ENCODE assay signal across 18 cellular contexts in genomic region chr10:111972109-111972508, GRCh38.
"Had no signal": no experiment of that assay in that cellular context is flagged by ENCODE, and none has a peak within 500 bp of the region (broad histone marks: within the 10 kb centered on the region; RNA-seq: fewer than 3 reads in every experiment).

No MANE protein-coding gene starts in this region.

- H3K27ac Mint-ChIP-seq: activated CD4-positive, alpha-beta memory T cell treated with anti-CD3 and anti-CD28 coated beads, Interleukin-2, amount 10 ng/mL, durations not matched to agents 7 days and 5 days; activated CD4-positive, alpha-beta T cell treated with anti-CD3 and anti-CD28 coated beads, Interleukin-2, amount 10 ng/mL, durations not matched to agents 24 days and 14 days; activated naive CD4-positive, alpha-beta T cell treated with anti-CD3 and anti-CD28 coated beads, Interleukin-2, amount 10 ng/mL, durations not matched to agents 7 days and 5 days; immature natural killer cell; naive thymus-derived CD8-positive, alpha-beta T cell; neural progenitor cell; T-helper 2 cell treated with Interferon-gamma antibody and Interleukin-4, amounts not matched to agents 5 μg/mL and 100 μg/mL, for 36 hours had no signal

- H3K27me3 Mint-ChIP-seq: activated CD4-positive, alpha-beta memory T cell treated with anti-CD3 and anti-CD28 coated beads, Interleukin-2, amount 10 ng/mL, durations not matched to agents 7 days and 5 days; activated CD4-positive, alpha-beta T cell treated with anti-CD3 and anti-CD28 coated beads, Interleukin-2, amount 10 ng/mL, durations not matched to agents 24 days and 14 days; activated naive CD4-positive, alpha-beta T cell treated with anti-CD3 and anti-CD28 coated beads, Interleukin-2, amount 10 ng/mL, durations not matched to agents 7 days and 5 days had no signal

- DNase-seq: activated CD4-positive, alpha-beta memory T cell treated with anti-CD3 and anti-CD28 coated beads, Interleukin-2, amount 10 ng/mL, durations not matched to agents 7 days and 5 days; activated CD4-positive, alpha-beta T cell treated with anti-CD3 and anti-CD28 coated beads, Interleukin-2, amount 10 ng/mL, durations not matched to agents 24 days and 14 days; activated effector memory CD4-positive, alpha-beta T cell treated with anti-CD3 and anti-CD28 coated beads, Interleukin-2, amount 50 U/mL, for 16 hours; activated naive CD4-positive, alpha-beta T cell treated with anti-CD3 and anti-CD28 coated beads, Interleukin-2, amount 10 ng/mL, durations not matched to agents 7 days and 5 days; activated T-cell treated with anti-CD3 and anti-CD28 coated beads for 4 hours; body of pancreas; cortex of kidney; glutamatergic neuron; immature natural killer cell; lower lobe of right lung; naive thymus-derived CD8-positive, alpha-beta T cell; retina; spleen; stimulated activated CD4-positive, alpha-beta T cell treated with anti-CD3 and anti-CD28 coated beads, Interleukin-4, amount 100 ng/mL, for 1 hour; stimulated activated naive CD4-positive, alpha-beta T cell; upper lobe of left lung had no signal

- H3K4me3 Mint-ChIP-seq: activated CD4-positive, alpha-beta memory T cell treated with anti-CD3 and anti-CD28 coated beads, Interleukin-2, amount 10 ng/mL, durations not matched to agents 7 days and 5 days; activated CD4-positive, alpha-beta T cell treated with anti-CD3 and anti-CD28 coated beads, Interleukin-2, amount 10 ng/mL, durations not matched to agents 24 days and 14 days; activated naive CD4-positive, alpha-beta T cell treated with anti-CD3 and anti-CD28 coated beads, Interleukin-2, amount 10 ng/mL, durations not matched to agents 7 days and 5 days; immature natural killer cell; naive thymus-derived CD8-positive, alpha-beta T cell; neural progenitor cell; T-helper 2 cell treated with Interferon-gamma antibody and Interleukin-4, amounts not matched to agents 5 μg/mL and 100 μg/mL, for 36 hours had no signal

- H3K36me3 Mint-ChIP-seq: activated naive CD4-positive, alpha-beta T cell treated with anti-CD3 and anti-CD28 coated beads, Interleukin-2, amount 10 ng/mL, durations not matched to agents 7 days and 5 days; immature natural killer cell; neural progenitor cell had no signal

- H3K9me3 Mint-ChIP-seq: activated CD4-positive, alpha-beta memory T cell treated with anti-CD3 and anti-CD28 coated beads, Interleukin-2, amount 10 ng/mL, durations not matched to agents 7 days and 5 days; activated CD4-positive, alpha-beta T cell treated with anti-CD3 and anti-CD28 coated beads, Interleukin-2, amount 10 ng/mL, durations not matched to agents 24 days and 14 days; activated naive CD4-positive, alpha-beta T cell treated with anti-CD3 and anti-CD28 coated beads, Interleukin-2, amount 10 ng/mL, durations not matched to agents 7 days and 5 days; immature natural killer cell; T-helper 2 cell treated with Interferon-gamma antibody and Interleukin-4, amounts not matched to agents 5 μg/mL and 100 μg/mL, for 36 hours had no signal

- H3K4me1 Mint-ChIP-seq: activated CD4-positive, alpha-beta memory T cell treated with anti-CD3 and anti-CD28 coated beads, Interleukin-2, amount 10 ng/mL, durations not matched to agents 7 days and 5 days; activated CD4-positive, alpha-beta T cell treated with anti-CD3 and anti-CD28 coated beads, Interleukin-2, amount 10 ng/mL, durations not matched to agents 24 days and 14 days; activated naive CD4-positive, alpha-beta T cell treated with anti-CD3 and anti-CD28 coated beads, Interleukin-2, amount 10 ng/mL, durations not matched to agents 7 days and 5 days; immature natural killer cell; naive thymus-derived CD8-positive, alpha-beta T cell had no signal
